12 cellular contexts compared by ENCODE assay signal in the genomic region with DNA sequence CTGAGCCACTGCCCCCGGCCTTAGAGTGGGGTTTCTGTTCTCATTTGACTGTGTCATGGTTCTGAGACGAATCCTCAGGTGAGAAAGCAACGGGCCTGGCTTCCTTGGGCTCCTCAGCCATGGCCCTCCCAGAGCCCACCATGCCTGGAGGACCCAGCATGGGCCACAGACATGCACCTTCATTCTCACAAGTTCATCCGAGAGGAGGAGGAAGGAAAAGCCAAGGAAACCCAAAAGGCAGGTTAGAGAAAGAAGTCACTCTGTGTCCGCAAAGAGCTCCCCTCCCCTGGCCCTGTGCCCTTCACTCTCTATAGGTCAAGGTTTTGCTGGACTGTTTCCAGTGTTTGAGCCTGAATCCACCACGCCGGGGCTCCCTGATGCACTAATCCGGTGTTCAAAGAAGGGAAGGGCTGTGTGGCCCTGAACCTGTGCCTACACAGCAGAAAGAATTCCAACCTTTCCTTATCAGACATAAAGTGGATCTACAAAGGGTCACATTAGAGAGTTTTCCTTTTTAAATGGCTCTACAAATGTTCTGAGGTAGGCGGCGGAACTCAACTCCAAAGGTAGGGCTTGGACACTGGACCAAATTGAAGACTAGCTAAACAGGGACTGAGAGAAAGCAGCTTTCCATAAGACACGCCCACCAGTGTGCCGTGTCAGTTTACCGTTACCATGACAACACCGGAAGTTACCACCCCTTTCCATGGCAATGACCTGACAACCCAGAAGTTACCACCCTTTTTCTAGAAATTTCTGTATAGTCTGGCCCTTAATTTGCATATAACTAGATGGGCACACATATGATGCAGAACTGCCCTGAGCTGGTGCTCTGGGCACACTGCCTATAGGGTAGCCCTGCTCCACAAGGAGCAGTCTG. TPM values are rescaled to one million over a fixed set of nuclear protein-coding genes. Genes with fewer than 3 reads are reported as not detected.
DNase-seq lines count a peak whose midpoint lies in the region; ATAC-seq, FAIRE-seq and TF ChIP-seq lines count a peak whose summit lies in the region.
"Had no signal": no experiment of that assay in that cellular context is flagged by ENCODE, and none has a peak within 500 bp of the region (broad histone marks: within the 10 kb centered on the region; RNA-seq: fewer than 3 reads in every experiment).

No MANE protein-coding gene starts in this region.

- TF ChIP-seq RAD21 in H1 (IDR thresholded peaks at IDR 0.05 in 1 of 2, conservative IDR thresholded peaks at IDR 0.05 in 1 of 2; ENCODE audit: low read depth in 2 of 2, low read length in 2 of 2): no peak

- no peak overlapping the region for H3K18ac ChIP-seq in H1 (ENCODE audit: extremely low read depth, low read length)

- no peaks in the 10 kb centered on the region for H3K9me3 Mint-ChIP-seq in MCF 10A (ENCODE audit: unreplicated experiment)
- H3K9me3 Mint-ChIP-seq in stimulated activated naive B cell treated with anti-CD40 and anti-IgM and Interleukin-4, amounts not matched to agents 10 μg/mL and 1 μg/mL and 100 μg/mL, for 72 hours: no peaks in the 10 kb centered on the region

- no peaks in the 10 kb centered on the region for H3K27me3 ChIP-seq in mammary epithelial cell (ENCODE audit: insufficient read depth, low read length)
- H3K27me3 ChIP-seq in H1 (replicated peaks in 1 of 4; ENCODE audit: control insufficient read depth in 3 of 4, extremely low read depth in 1 of 4, insufficient read depth in 3 of 4, low read length in 3 of 4): no peaks in the 10 kb centered on the region
- H3K27me3 ChIP-seq in gastroesophageal sphincter: no peaks in the 10 kb centered on the region
- H3K27me3 ChIP-seq: BLaER1, heart left ventricle had no signal

- no peak for FAIRE-seq in H1 (lab: Jason Lieb, UNC)

- H2AK5ac ChIP-seq in H1 (ENCODE audit: low read depth, low read length): no peak overlapping the region

- H3K4me3 Mint-ChIP-seq in MCF 10A (ENCODE audit: unreplicated experiment): no peak overlapping the region
- H3K4me3 Mint-ChIP-seq in stimulated activated naive B cell treated with anti-CD40 and anti-IgM and Interleukin-4, amounts not matched to agents 10 μg/mL and 1 μg/mL and 100 μg/mL, for 72 hours: no peak overlapping the region

- H4K8ac ChIP-seq in H1 (ENCODE audit: extremely low read depth, insufficient read depth, low read length): no peak overlapping the region

- CTCF ChIA-PET in MCF 10A (lab: Yijun Ruan, JAX): interaction anchor here (0.6 to 3.8 kb wide), 6 partner anchors 9 to 100 kb away, joined by 3 to 21 read pairs (median 4); no protein-coding TSS in a partner anchor
- CTCF ChIA-PET in mammary epithelial cell (lab: Charles Lee; ENCODE audit: low non-redundant PET): no interaction called here
- CTCF ChIA-PET in H1 (lab: Charles Lee; ENCODE audit: partially characterized antibody): interaction anchor here (0.9 to 5.9 kb wide), 5 partner anchors 14 to 97 kb away, joined by 3 to 44 read pairs (median 4); no protein-coding TSS in a partner anchor

- H3K9ac ChIP-seq in mammary epithelial cell (ENCODE audit: insufficient read depth, low read length) (no peak overlapping the region), H1 (replicated peaks in 1 of 4; ENCODE audit: extremely low read depth in 1 of 4, low read depth in 3 of 4, low read length in 3 of 4) (no peak overlapping the region)
- H3K9ac ChIP-seq: BLaER1 had no signal

- no peak for TF ChIP-seq CTCF in MCF 10A (IDR thresholded peaks at IDR 0.05; ENCODE audit: unreplicated experiment)
- no peak for TF ChIP-seq CTCF in mammary epithelial cell (conservative IDR thresholded peaks at IDR 0.05 in 1 of 2, IDR thresholded peaks at IDR 0.05 in 1 of 2; ENCODE audit: extremely low read depth in 1 of 2, insufficient read depth in 1 of 2, low read depth in 1 of 2, low read length in 2 of 2)
- no peak for TF ChIP-seq CTCF in H1 (IDR thresholded peaks at IDR 0.05; ENCODE audit: control extremely low read depth in 1 of 3, insufficient read depth in 1 of 3, low read depth in 1 of 3, low read length in 3 of 3)
- no peak for TF ChIP-seq CTCF in gastroesophageal sphincter (IDR thresholded peaks at IDR 0.05)

- no peaks in the 10 kb centered on the region for H3K36me3 Mint-ChIP-seq in MCF 10A (ENCODE audit: insufficient read depth, unreplicated experiment)
- H3K36me3 Mint-ChIP-seq in stimulated activated naive B cell treated with anti-CD40 and anti-IgM and Interleukin-4, amounts not matched to agents 10 μg/mL and 1 μg/mL and 100 μg/mL, for 72 hours: peaks cover 0 to 1% of the 10 kb centered on the region in 2 donors

- no peaks in the 10 kb centered on the region for H3K36me3 ChIP-seq in mammary epithelial cell (ENCODE audit: insufficient read depth, low read length)
- H3K36me3 ChIP-seq in H1 (ENCODE audit: control insufficient read depth in 2 of 4, insufficient read depth in 4 of 4, low read length in 3 of 4): no peaks in the 10 kb centered on the region
- H3K36me3 ChIP-seq in gastroesophageal sphincter: no peaks in the 10 kb centered on the region
- H3K36me3 ChIP-seq: BLaER1, heart left ventricle had no signal

- no peaks in the 10 kb centered on the region for H3K27me3 Mint-ChIP-seq in MCF 10A (ENCODE audit: insufficient read depth, unreplicated experiment)
- no peaks in the 10 kb centered on the region for H3K27me3 Mint-ChIP-seq in stimulated activated naive B cell treated with anti-CD40 and anti-IgM and Interleukin-4, amounts not matched to agents 10 μg/mL and 1 μg/mL and 100 μg/mL, for 72 hours

- H3K23ac ChIP-seq in H1 (ENCODE audit: insufficient read length): no peak overlapping the region

- no peak overlapping the region for H4K91ac ChIP-seq in H1 (replicated peaks; ENCODE audit: insufficient read length, low read length)

- in situ Hi-C loops in mammary epithelial cell (cut with MboI; ENCODE audit: low sequenced_read_pairs in 2 of 2): no loop called here

- H3K79me1 ChIP-seq in H1 (ENCODE audit: low read depth, low read length): no peaks in the 10 kb centered on the region

- H2AFZ ChIP-seq in mammary epithelial cell (ENCODE audit: low read depth, low read length) (no peak overlapping the region), H1 (ENCODE audit: low read length) (no peak overlapping the region)

- H3K4me2 ChIP-seq in mammary epithelial cell (ENCODE audit: insufficient read depth, low read depth, low read length) (no peak overlapping the region), H1 (ENCODE audit: insufficient read depth in 1 of 2, low read depth in 2 of 2, low read length in 2 of 2) (no peak overlapping the region)

- peak; percentile 47 for DNase-seq in MCF 10A (ENCODE audit: unreplicated experiment)
- no peak for DNase-seq in mammary epithelial cell
- DNase-seq in NCI-H2029 (lab: John Stamatoyannopoulos, UW): peak; percentile 11
- DNase-seq in H1 (ENCODE audit: low read depth in 1 of 2, low spot score in 2 of 2): no peak
- DNase-seq in stimulated activated naive B cell treated with anti-CD40 and anti-IgM and Interleukin-4, amounts not matched to agents 10 μg/mL and 1 μg/mL and 100 μg/mL, for 72 hours: no peak
- no peak for DNase-seq in NCI-H526 (lab: John Stamatoyannopoulos, UW)
- no peak for DNase-seq in stimulated activated CD4-positive, alpha-beta T cell treated with anti-CD3 and anti-CD28 coated beads, Interleukin-4, amount 100 ng/mL, for 1 hour
- DNase-seq: heart left ventricle, NCI-H2107 had no signal

- intact Hi-C loops in MCF 10A (cut with micrococcal nuclease) (no loop called here), mammary epithelial cell (cut with micrococcal nuclease) (no loop called here)

- H3K4me1 ChIP-seq in mammary epithelial cell (ENCODE audit: insufficient read depth, low read length): no peaks in the 10 kb centered on the region
- H3K4me1 ChIP-seq in H1 (replicated peaks in 1 of 4; ENCODE audit: control insufficient read depth in 3 of 4, insufficient read depth in 4 of 4, low read length in 3 of 4): peaks cover 8 to 12% (median 10%) of the 10 kb centered on the region in 4 experiments
- H3K4me1 ChIP-seq in gastroesophageal sphincter: peaks cover 0 to 21% (median 0%) of the 10 kb centered on the region in 3 donors

- 0 out of 2 replicates have a peak overlapping the region, but pooled peaks have one; percentile 46 for H2BK15ac ChIP-seq in H1 (ENCODE audit: low read length)

- H2BK20ac ChIP-seq in H1 (ENCODE audit: low read length): no peak overlapping the region; the same call in 1 of the 2 replicates

- peak overlapping the region; percentile 39; the same call in 1 of the 2 replicates for H2BK12ac ChIP-seq in H1 (ENCODE audit: low read depth, low read length)

- no peak overlapping the region for H3K27ac Mint-ChIP-seq in MCF 10A (ENCODE audit: low read depth, unreplicated experiment)
- peak overlapping the region; percentile 59 for H3K27ac Mint-ChIP-seq in stimulated activated naive B cell treated with anti-CD40 and anti-IgM and Interleukin-4, amounts not matched to agents 10 μg/mL and 1 μg/mL and 100 μg/mL, for 72 hours

- BruUV-seq in MCF 10A (replicated peaks; lab: Mats Ljungman, UMichigan) (no TSS peak), mammary epithelial cell (replicated peaks; lab: Mats Ljungman, UMichigan) (no TSS peak)

- H3K9me3 ChIP-seq in mammary epithelial cell (replicated peaks; ENCODE audit: insufficient read depth, low read length): no peaks in the 10 kb centered on the region
- no peaks in the 10 kb centered on the region for H3K9me3 ChIP-seq in H1 (ENCODE audit: insufficient read depth in 2 of 2, low read depth in 1 of 2, low read length in 1 of 2)
- no peaks in the 10 kb centered on the region for H3K9me3 ChIP-seq in gastroesophageal sphincter
- H3K9me3 ChIP-seq: BLaER1 had no signal

- H3K4me3 ChIP-seq in mammary epithelial cell (replicated peaks in 1 of 3; ENCODE audit: insufficient read depth in 1 of 3, low read depth in 2 of 3, low read length in 3 of 3) (no peak overlapping the region), H1 (ENCODE audit: extremely low read depth in 1 of 4, insufficient read depth in 2 of 4, low read depth in 3 of 4, low read length in 4 of 4) (no peak overlapping the region), gastroesophageal sphincter (no peak overlapping the region)
- H3K4me3 ChIP-seq: BLaER1, heart left ventricle, lung had no signal

- H4K20me1 ChIP-seq in mammary epithelial cell (ENCODE audit: insufficient read depth, low read length) (no peaks in the 10 kb centered on the region), H1 (replicated peaks in 1 of 2; ENCODE audit: control insufficient read depth in 1 of 2, insufficient read depth in 2 of 2, low read length in 2 of 2) (no peaks in the 10 kb centered on the region)
- H4K20me1 ChIP-seq: BLaER1 had no signal

- no peak overlapping the region for H2BK120ac ChIP-seq in H1 (replicated peaks; ENCODE audit: low read depth, low read length)

- WGBS in mammary epithelial cell (ENCODE audit: low coverage, missing lambda C conversion rate): 87% methylated on average over 12 of the region's 14 CpGs
- 90% methylated on average over 14 of the region's 14 CpGs; no CpG with 5 or more reads in 1 of the 2 experiments for WGBS in H1 (ENCODE audit: extremely low coverage in 1 of 2, insufficient coverage in 1 of 2, insufficient read length in 1 of 2, insufficient replicate concordance in 2 of 2, low coverage in 1 of 2, low lambda C conversion rate in 2 of 2, missing lambda C conversion rate in 1 of 2), 2 experiments
- 67 to 79% methylated on average over 4 to 7 of the region's 14 CpGs for WGBS in gastroesophageal sphincter (ENCODE audit: low coverage in 1 of 2), 2 donors

- no peak overlapping the region for H3K56ac ChIP-seq in H1 (replicated peaks; ENCODE audit: insufficient read length, low read depth, low read length)

- TF ChIP-seq POLR2A in H1 (IDR thresholded peaks at IDR 0.05; ENCODE audit: control extremely low read depth in 1 of 2, low read depth in 2 of 2, low read length in 2 of 2) (no peak), gastroesophageal sphincter (IDR thresholded peaks at IDR 0.05) (no peak)

- H3K79me2 ChIP-seq in mammary epithelial cell (ENCODE audit: insufficient read depth, low read length) (no peaks in the 10 kb centered on the region), H1 (ENCODE audit: control insufficient read depth in 1 of 2, insufficient read depth in 2 of 2, low read length in 2 of 2) (no peaks in the 10 kb centered on the region)

- no peak overlapping the region for H3K4ac ChIP-seq in H1 (replicated peaks; ENCODE audit: insufficient read length, low read depth, low read length)

- H4K5ac ChIP-seq in H1 (ENCODE audit: insufficient read length, low read depth, low read length): no peak overlapping the region

- 0 out of 2 replicates have a peak, but pooled peaks cover 2% of the 10 kb centered on the region for H3K23me2 ChIP-seq in H1 (ENCODE audit: low read depth, low read length)

- POLR2A ChIA-PET in MCF 10A (lab: Yijun Ruan, JAX) (interaction anchor here (0.9 kb wide), 1 partner anchor 74 kb away, joined by 3 read pairs; no protein-coding TSS in a partner anchor), H1 (lab: Charles Lee; ENCODE audit: partially characterized antibody) (interaction anchor here (0.6 to 1.8 kb wide), 2 partner anchors 90 to 259 kb away, joined by 3 read pairs; no protein-coding TSS in a partner anchor)

- TF ChIP-seq EP300 in H1 (IDR thresholded peaks at IDR 0.05; ENCODE audit: borderline replicate concordance in 1 of 2, low read depth in 2 of 2, low read length in 2 of 2): no peak
- no peak for TF ChIP-seq EP300 in gastroesophageal sphincter (IDR thresholded peaks at IDR 0.05)

- no peak overlapping the region for H3K14ac ChIP-seq in H1 (ENCODE audit: insufficient read length)

- no peak overlapping the region for H3K27ac ChIP-seq in mammary epithelial cell (ENCODE audit: insufficient read depth, low read depth, low read length)
- no peak overlapping the region for H3K27ac ChIP-seq in H1 (ENCODE audit: low read depth, low read length)
- no peak overlapping the region for H3K27ac ChIP-seq in gastroesophageal sphincter
- H3K27ac ChIP-seq: BLaER1 had no signal

- no peak for ATAC-seq in stimulated activated naive B cell treated with anti-CD40 and anti-IgM and Interleukin-4, amounts not matched to agents 10 μg/mL and 1 μg/mL and 100 μg/mL, for 72 hours (replicated peaks)
- ATAC-seq in gastroesophageal sphincter: no peak

- H2BK5ac ChIP-seq in H1 (ENCODE audit: low read depth, low read length): no peak overlapping the region

- peaks cover 3% of the 10 kb centered on the region for H3K4me1 Mint-ChIP-seq in MCF 10A (ENCODE audit: insufficient read depth, unreplicated experiment)
- peaks cover 39 to 78% of the 10 kb centered on the region in 2 donors for H3K4me1 Mint-ChIP-seq in stimulated activated naive B cell treated with anti-CD40 and anti-IgM and Interleukin-4, amounts not matched to agents 10 μg/mL and 1 μg/mL and 100 μg/mL, for 72 hours

- dilution Hi-C loops in mammary epithelial cell (cut with HindIII; ENCODE audit: low sequenced_read_pairs): no loop called here

RNA-seq across cellular contexts. Expression of gene PECAM1, which starts 15.9 kb away (rescaled TPM):
- total RNA-seq in MCF 10A (2022) (0.12 and 0.23 TPM in 2 replicates), mammary epithelial cell (under 1 TPM in 1 of 2 donors, not detected in 1; 0.42 TPM), gastroesophageal sphincter (100 to 1,000 TPM in 2 of 4 donors, 10 to 100 TPM in 2; 33.8 to 219 (median 104) TPM)
- polyA plus RNA-seq in mammary epithelial cell (0.01 TPM), H1 (2011; rRNA removed) (0.03 and 0.08 TPM in 2 replicates)
- not detected for polyA minus RNA-seq in mammary epithelial cell
- 0.37 TPM in 1 of 2 replicates, not detected in the other for total RNA-seq in H1 (2021; fragmentation: NEBNext Ultra II Directional; extraction: Animal tissue kit (Norgen Biotek cat#: 25700))
- 0.08 TPM for polyA plus RNA-seq in H1 (2011; cell fraction: cytosol; rRNA removed)
- 0.01 TPM for polyA plus RNA-seq in H1 (2011; cell fraction: nucleus; rRNA removed)
- 0.36 to 0.40 TPM in 2 of 4 replicates, not detected in the others for polyA plus RNA-seq in H1 (2012, experiment 1 of 2)
- polyA plus RNA-seq in H1 (2012, experiment 2 of 2): not detected
- 0.18 TPM for polyA plus RNA-seq in H1 (2013, experiment 1 of 2)
- 0.22 TPM for polyA plus RNA-seq in H1 (2013, experiment 2 of 2)
- polyA minus RNA-seq in H1 (2011; rRNA and poly(A)+ RNA removed): 0.15 and 2.1 TPM in 2 replicates
- not detected for polyA minus RNA-seq in H1 (2011; cell fraction: cytosol; rRNA and poly(A)+ RNA removed)
- not detected for polyA minus RNA-seq in H1 (2011; cell fraction: nucleus; rRNA and poly(A)+ RNA removed)

RNA-seq across cellular contexts. Expression of gene MILR1, which starts 42.4 kb away (rescaled TPM):
- total RNA-seq in MCF 10A (2022) (9.8 and 15.8 TPM in 2 replicates), mammary epithelial cell (under 1 TPM in 1 of 2 donors, not detected in 1; 0.33 TPM), gastroesophageal sphincter (10 to 100 TPM in 1 of 4 donors, 1 to 10 TPM in 2, not detected in 1; 3.5 to 10.1 (median 7.3) TPM)
- polyA plus RNA-seq in mammary epithelial cell (2.5 TPM), H1 (2011; rRNA removed) (not detected in 2 replicates)
- not detected for polyA minus RNA-seq in mammary epithelial cell
- total RNA-seq in H1 (2021; fragmentation: NEBNext Ultra II Directional; extraction: Animal tissue kit (Norgen Biotek cat#: 25700)): not detected in 2 replicates
- polyA plus RNA-seq in H1 (2011; cell fraction: cytosol; rRNA removed): not detected
- polyA plus RNA-seq in H1 (2011; cell fraction: nucleus; rRNA removed): not detected
- not detected in 4 replicates for polyA plus RNA-seq in H1 (2012, experiment 1 of 2)
- polyA plus RNA-seq in H1 (2012, experiment 2 of 2): not detected
- polyA plus RNA-seq in H1 (2013, experiment 1 of 2): not detected
- polyA plus RNA-seq in H1 (2013, experiment 2 of 2): not detected
- polyA minus RNA-seq in H1 (2011; rRNA and poly(A)+ RNA removed): not detected in 2 replicates
- not detected for polyA minus RNA-seq in H1 (2011; cell fraction: cytosol; rRNA and poly(A)+ RNA removed)
- polyA minus RNA-seq in H1 (2011; cell fraction: nucleus; rRNA and poly(A)+ RNA removed): not detected

Comparison
In these comparisons a context has a peak if more than half of its experiments do, and no peak if none do; other contexts are left out.
1. DNase-seq: peak in MCF 10A (single experiment) and NCI-H2029 (single experiment); none in mammary epithelial cell (single experiment), H1 (0 of 2), stimulated activated naive B cell treated with anti-CD40 and anti-IgM and Interleukin-4, amounts not matched to agents 10 μg/mL and 1 μg/mL and 100 μg/mL, for 72 hours (single experiment), NCI-H526 (0 of 2) and stimulated activated CD4-positive, alpha-beta T cell treated with anti-CD3 and anti-CD28 coated beads, Interleukin-4, amount 100 ng/mL, for 1 hour (single experiment).
2. RNA of gene PECAM1, which starts 15.9 kb away (total RNA-seq): 33.8 to 219 TPM in gastroesophageal sphincter; 0.42 TPM in mammary epithelial cell, 0.37 TPM in H1 and 0.12 to 0.23 TPM in MCF 10A; every median in the first group is over 10 times any median in the second.